Comparison of ENCODE assay signal across 8 cellular contexts in the genomic region with DNA sequence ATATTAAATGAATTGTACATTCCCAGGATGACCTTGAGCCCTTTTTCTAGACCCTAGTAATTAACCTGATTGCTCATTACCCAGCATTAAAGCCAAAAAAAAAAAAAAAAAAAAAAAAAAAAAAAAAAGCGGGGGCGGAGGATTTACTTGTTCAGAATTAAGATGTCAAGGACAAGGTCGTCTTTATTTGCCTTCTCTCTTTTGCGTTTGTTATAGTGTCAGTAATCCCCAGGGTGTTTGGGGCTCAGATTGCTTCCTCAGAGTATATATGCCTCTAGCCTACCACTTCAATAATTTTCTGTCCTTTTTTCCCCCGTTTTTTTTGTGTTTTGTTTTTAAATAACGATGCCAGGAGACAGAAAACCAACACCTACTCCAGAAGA.
DNase-seq lines count a peak whose midpoint lies in the region; ATAC-seq, FAIRE-seq and TF ChIP-seq lines count a peak whose summit lies in the region.

No MANE protein-coding gene starts in this region.

- ATAC-seq in GM21390 (IDR thresholded peaks at IDR 0.05; ENCODE audit: unreplicated experiment), result peak; percentile 38
- peak; percentile 31 for ATAC-seq in HG03571 (IDR thresholded peaks at IDR 0.05; ENCODE audit: unreplicated experiment)

- H3K27me3 ChIP-seq in colonic mucosa (no peaks in the 10 kb centered on the region), stomach (no peaks in the 10 kb centered on the region), ovary (no peaks in the 10 kb centered on the region)

- H3K36me3 ChIP-seq in colonic mucosa (no peaks in the 10 kb centered on the region), stomach (no peaks in the 10 kb centered on the region), ovary (no peaks in the 10 kb centered on the region)

- H3K9me3 ChIP-seq in colonic mucosa, result no peaks in the 10 kb centered on the region
- no peaks in the 10 kb centered on the region for H3K9me3 ChIP-seq in stomach
- H3K9me3 ChIP-seq in ovary, result no peaks in the 10 kb centered on the region

- TF ChIP-seq EP300 in stomach (IDR thresholded peaks at IDR 0.05), result no peak
- TF ChIP-seq EP300 in ovary (IDR thresholded peaks at IDR 0.05), result no peak

- H3K27ac ChIP-seq in colonic mucosa, result peak overlapping the region; percentile 48
- peak overlapping the region in 4 of 5 donors; percentile 15 to 53 (median 30) for H3K27ac ChIP-seq in stomach
- H3K27ac ChIP-seq in ovary, result no peak overlapping the region

- 4 to 11% (median 7%) methylated on average over 6 of the region's 6 CpGs for WGBS in stomach, 5 donors
- WGBS in ovary, 3 donors, result 3 to 6% (median 4%) methylated on average over 6 of the region's 6 CpGs

- H3K4me1 ChIP-seq in colonic mucosa, result peaks cover 21% of the 10 kb centered on the region
- peaks cover 21 to 90% (median 52%) of the 10 kb centered on the region in 4 donors for H3K4me1 ChIP-seq in stomach
- peaks cover 13% of the 10 kb centered on the region for H3K4me1 ChIP-seq in ovary (ENCODE audit: insufficient read depth)

- TF ChIP-seq CTCF in colonic mucosa (IDR thresholded peaks at IDR 0.05), result no peak
- no peak for TF ChIP-seq CTCF in stomach (IDR thresholded peaks at IDR 0.05)
- no peak for TF ChIP-seq CTCF in ovary (IDR thresholded peaks at IDR 0.05)

- no peak for TF ChIP-seq POLR2A in GM12892 (IDR thresholded peaks at IDR 0.05; ENCODE audit: low read depth, low read length)
- TF ChIP-seq POLR2A in stomach (IDR thresholded peaks at IDR 0.05), result no peak
- no peak for TF ChIP-seq POLR2A in ovary (IDR thresholded peaks at IDR 0.05)

- H3K9ac ChIP-seq in colonic mucosa (ENCODE audit: low read depth in 2 of 2, low read length in 2 of 2), result no peak overlapping the region

- FAIRE-seq in GM12892 (lab: Jason Lieb, UNC), result peak; percentile 21

- H3K4me3 ChIP-seq in colonic mucosa (no peak overlapping the region), stomach (no peak overlapping the region), ovary (no peak overlapping the region)

- intact Hi-C loops in colonic mucosa (cut with DNase I) (no loop called here), stomach (cut with DNase I; ENCODE audit: low total_unique reads) (no loop called here), ovary (cut with DNase I) (loop anchor here in 1 of 4 donors (10.0 kb wide), 1 partner anchor 58 kb away; no protein-coding TSS in a partner anchor)

- DNase-seq in GM12892 (ENCODE audit: insufficient read length), result no peak
- DNase-seq in colonic mucosa, result no peak
- DNase-seq in stomach, result no peak
- no peak for DNase-seq in activated CD4-positive, alpha-beta T cell treated with anti-CD3 and anti-CD28 coated beads, Interleukin-2, amount 50 U/mL, for 1 hour
- no peak for DNase-seq in ovary
- no peak for DNase-seq in 8988T

Comparison
In these comparisons a context has a peak if more than half of its experiments do, and no peak if none do; other contexts are left out.
1. H3K27ac ChIP-seq: peak in colonic mucosa (single experiment) and stomach (4 of 5); none in ovary (0 of 2).